ENCODE assay signal across 13 cellular contexts in the genomic region with DNA sequence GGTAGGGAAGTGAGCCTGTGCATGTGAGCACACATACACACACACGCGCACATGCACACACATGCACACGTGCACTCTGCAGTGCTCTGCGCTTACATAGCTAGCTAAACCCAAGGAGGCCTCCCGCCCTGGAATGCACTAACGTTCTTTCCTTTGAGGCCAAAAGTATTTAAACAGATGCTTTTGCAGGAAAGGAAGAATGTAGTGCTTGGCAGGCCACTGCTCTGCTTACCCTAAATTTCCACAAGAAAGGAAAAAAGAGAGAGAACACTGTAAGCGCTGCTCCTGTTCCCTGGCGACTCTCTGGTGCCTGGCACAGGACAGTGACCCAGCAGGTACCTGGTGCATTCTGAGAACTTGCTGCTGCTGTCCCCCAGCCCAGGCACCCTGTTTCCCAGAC. TPM values are rescaled to one million over a fixed set of nuclear protein-coding genes. Genes with fewer than 3 reads are reported as not detected.
DNase-seq lines count a peak whose midpoint lies in the region; ATAC-seq and TF ChIP-seq lines count a peak whose summit lies in the region.
"Had no signal": no experiment of that assay in that cellular context is flagged by ENCODE, and none has a peak within 500 bp of the region (broad histone marks: within the 10 kb centered on the region; RNA-seq: fewer than 3 reads in every experiment).

No MANE protein-coding gene starts in this region.

- H3K27me3 Mint-ChIP-seq in neural crest cell (ENCODE audit: low read depth) = no peaks in the 10 kb centered on the region
- peaks cover 3% of the 10 kb centered on the region for H3K27me3 Mint-ChIP-seq in endothelial cell (ENCODE audit: unreplicated experiment)

- no peak overlapping the region for H3K4me3 ChIP-seq in fibroblast of mammary gland (ENCODE audit: control insufficient read depth, low read depth, low read length)
- H3K4me3 ChIP-seq: skin epidermis had no signal

- H3K4me3 Mint-ChIP-seq in neural crest cell = no peak overlapping the region
- H3K4me3 Mint-ChIP-seq in endothelial cell (ENCODE audit: unreplicated experiment) = no peak overlapping the region
- H3K4me3 Mint-ChIP-seq: activated naive CD8-positive, alpha-beta T cell treated with anti-CD3 and anti-CD28 coated beads, Interleukin-2, amount 50 U/mL, for 24 hours had no signal

- ATAC-seq in activated naive CD4-positive, alpha-beta T cell treated with anti-CD3 and anti-CD28 coated beads, Interleukin-2, amount 50 U/mL, for 72 hours = no peak
- ATAC-seq in HG02885 (IDR thresholded peaks at IDR 0.05; ENCODE audit: poor library complexity, unreplicated experiment) = no peak
- ATAC-seq: activated CD4-positive, CD25-positive, alpha-beta regulatory T cell treated with anti-CD3 and anti-CD28 coated beads, Interleukin-2, amount 50 U/mL, for 24 hours; activated naive CD8-positive, alpha-beta T cell treated with anti-CD3 and anti-CD28 coated beads, Interleukin-2, amount 50 U/mL, for 24 hours had no signal

- H3K4me1 Mint-ChIP-seq in neural crest cell (peaks cover 67% of the 10 kb centered on the region), endothelial cell (ENCODE audit: unreplicated experiment) (peaks cover 6% of the 10 kb centered on the region)

- DNase-seq in activated naive CD4-positive, alpha-beta T cell treated with anti-CD3 and anti-CD28 coated beads, Interleukin-2, amount 50 U/mL, for 72 hours (ENCODE audit: low spot score in 2 of 2) = no peak
- DNase-seq in activated naive CD4-positive, alpha-beta T cell (lab: John Stamatoyannopoulos, UW) = no peak
- DNase-seq in fibroblast of mammary gland (ENCODE audit: low read depth) (peak; percentile 61), neural crest cell (ENCODE audit: low read depth, low spot score) (no peak), NCI-H510A (lab: John Stamatoyannopoulos, UW) (no peak), endothelial cell (ENCODE audit: low spot score) (no peak), NCI-H510A treated with DMSO at 0.1 percent for 48 hours (lab: John Stamatoyannopoulos, UW) (no peak)
- DNase-seq: 8988T; activated naive CD8-positive, alpha-beta T cell treated with anti-CD3 and anti-CD28 coated beads, Interleukin-2, amount 50 U/mL, for 24 hours; stimulated activated naive CD4-positive, alpha-beta T cell had no signal

- H3K27ac Mint-ChIP-seq in activated naive CD4-positive, alpha-beta T cell treated with anti-CD3 and anti-CD28 coated beads, Interleukin-2, amount 50 U/mL, for 72 hours = peak overlapping the region; percentile 14 to 55
- H3K27ac Mint-ChIP-seq in neural crest cell (ENCODE audit: unreplicated experiment) = peak overlapping the region; percentile 35
- H3K27ac Mint-ChIP-seq in endothelial cell (ENCODE audit: unreplicated experiment) = no peak overlapping the region
- H3K27ac Mint-ChIP-seq: activated naive CD8-positive, alpha-beta T cell treated with anti-CD3 and anti-CD28 coated beads, Interleukin-2, amount 50 U/mL, for 24 hours had no signal

- no peaks in the 10 kb centered on the region for H3K9me3 Mint-ChIP-seq in activated naive CD4-positive, alpha-beta T cell treated with anti-CD3 and anti-CD28 coated beads, Interleukin-2, amount 50 U/mL, for 72 hours
- H3K9me3 Mint-ChIP-seq in neural crest cell = no peaks in the 10 kb centered on the region
- no peaks in the 10 kb centered on the region for H3K9me3 Mint-ChIP-seq in endothelial cell (ENCODE audit: unreplicated experiment)
- H3K9me3 Mint-ChIP-seq: activated naive CD8-positive, alpha-beta T cell treated with anti-CD3 and anti-CD28 coated beads, Interleukin-2, amount 50 U/mL, for 24 hours had no signal

- TF ChIP-seq CTCF in fibroblast of mammary gland (conservative IDR thresholded peaks at IDR 0.05; ENCODE audit: control insufficient read depth, insufficient read depth, low read depth, low read length) (no peak), neural crest cell (conservative IDR thresholded peaks at IDR 0.05) (no peak), endothelial cell (IDR thresholded peaks at IDR 0.05; ENCODE audit: unreplicated experiment) (no peak)

- H3K36me3 Mint-ChIP-seq in activated naive CD4-positive, alpha-beta T cell treated with anti-CD3 and anti-CD28 coated beads, Interleukin-2, amount 50 U/mL, for 72 hours = no peaks in the 10 kb centered on the region
- H3K36me3 Mint-ChIP-seq in neural crest cell (ENCODE audit: low read depth) (peaks cover 21% of the 10 kb centered on the region), endothelial cell (ENCODE audit: low read depth, unreplicated experiment) (peaks cover 4% of the 10 kb centered on the region)

RNA-seq across cellular contexts. Expression of gene MRPS23, which starts 31.3 kb away (rescaled TPM):
- total RNA-seq in activated naive CD4-positive, alpha-beta T cell treated with anti-CD3 and anti-CD28 coated beads, Interleukin-2, amount 50 U/mL, for 72 hours = 10 to 100 TPM; 43.1 to 57.7 TPM
- total RNA-seq in neural crest cell (50.0 and 63.0 TPM in 2 replicates), endothelial cell (ENCODE audit: unreplicated experiment) (39.3 TPM)
